In genomic region chrX:153723351-153724251, GRCh38 we compare ENCODE assay signal across 8 cellular contexts. TPM values are rescaled to one million over a fixed set of nuclear protein-coding genes. Genes with fewer than 3 reads are reported as not detected.
DNase-seq lines count a peak whose midpoint lies in the region; ATAC-seq lines count a peak whose summit lies in the region.

No MANE protein-coding gene starts in this region.

- peaks cover 35% of the 10 kb centered on the region for H3K36me3 ChIP-seq in SJSA1

- peaks cover 35% of the 10 kb centered on the region for H3K4me1 ChIP-seq in SJSA1 (replicated peaks)

- peak overlapping the region; percentile 73 for H3K4me3 ChIP-seq in SJSA1

- ATAC-seq in GM21360 (IDR thresholded peaks at IDR 0.05; ENCODE audit: unreplicated experiment), result peak; percentile 23

- H3K9me3 ChIP-seq in SJSA1 (replicated peaks), result no peaks in the 10 kb centered on the region

- no peaks in the 10 kb centered on the region for H3K27me3 ChIP-seq in SJSA1 (replicated peaks)

- H3K27ac ChIP-seq in SJSA1, result peak overlapping the region; percentile 55

- DNase-seq in DMS153 (lab: John Stamatoyannopoulos, UW), result peak; percentile 16
- DNase-seq in HPDE6-E6E7 (ENCODE audit: extremely low spot score), result peak; percentile 73
- peak in 1 of 2 experiments; percentile 62 for DNase-seq in SJSA1 (ENCODE audit: low read depth in 1 of 2, low spot score in 2 of 2)
- peak; percentile 66 for DNase-seq in astrocyte of the hippocampus (ENCODE audit: low read depth, low spot score)
- peak; percentile 47 for DNase-seq in iris pigment epithelial cell (ENCODE audit: low read depth)
- peak; percentile 51 for DNase-seq in stimulated activated CD4-positive, alpha-beta T cell treated with anti-CD3 and anti-CD28 coated beads, Interleukin-4, amount 100 ng/mL, for 24 hours
- DNase-seq in NCI-H446 treated with DMSO at 0.1 percent for 48 hours (lab: John Stamatoyannopoulos, UW), result no peak

RNA-seq across cellular contexts. Expression of gene BCAP31, which starts 0.6 kb away (rescaled TPM):
- 188 and 249 TPM in 2 replicates for total RNA-seq in SJSA1 (2014; rRNA removed; shearing (Covaris generic))

RNA-seq across cellular contexts. Expression of gene ABCD1, which starts 1.1 kb away (rescaled TPM):
- total RNA-seq in SJSA1 (2014; rRNA removed; shearing (Covaris generic)), result 9.9 and 10.3 TPM in 2 replicates

RNA-seq across cellular contexts. Expression of gene SLC6A8, which starts 35.9 kb away (rescaled TPM):
- total RNA-seq in SJSA1 (2014; rRNA removed; shearing (Covaris generic)), result 0.66 and 2.7 TPM in 2 replicates

RNA-seq across cellular contexts. Expression of gene PLXNB3, which starts 40.4 kb away (rescaled TPM):
- 0.03 and 1.3 TPM in 2 replicates for total RNA-seq in SJSA1 (2014; rRNA removed; shearing (Covaris generic))

RNA-seq across cellular contexts. Expression of gene PNCK, which starts 50.0 kb away (rescaled TPM):
- total RNA-seq in SJSA1 (2014; rRNA removed; shearing (Covaris generic)), result not detected in 2 replicates
